In the genomic region with DNA sequence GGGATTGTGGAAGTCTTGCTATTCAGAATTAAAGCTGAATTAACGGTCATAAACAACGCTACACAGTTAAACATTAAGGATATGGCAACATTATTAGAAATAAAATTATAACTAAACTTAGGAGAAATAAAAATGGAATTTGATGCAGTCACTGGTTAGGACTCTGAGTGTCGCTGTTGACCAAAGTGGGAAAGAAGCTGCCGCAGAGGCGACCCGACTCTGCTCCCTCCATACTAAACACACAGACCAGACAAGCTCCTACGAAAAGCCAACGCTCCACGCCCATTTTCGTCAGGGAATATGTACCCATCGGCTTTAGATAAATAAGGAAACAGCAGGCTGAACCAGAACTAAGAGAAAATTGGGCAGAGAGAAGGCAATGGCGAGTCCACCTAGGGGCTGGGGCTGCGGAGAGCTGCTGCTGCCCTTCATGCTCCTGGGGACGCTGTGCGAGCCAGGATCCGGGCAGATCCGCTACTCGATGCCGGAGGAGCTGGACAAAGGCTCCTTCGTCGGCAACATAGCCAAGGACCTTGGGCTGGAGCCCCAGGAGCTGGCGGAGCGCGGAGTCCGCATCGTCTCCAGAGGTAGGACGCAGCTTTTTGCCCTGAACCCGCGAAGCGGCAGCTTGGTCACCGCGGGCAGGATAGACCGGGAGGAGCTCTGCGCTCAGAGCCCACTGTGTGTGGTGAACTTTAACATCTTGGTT, we compare ENCODE assay signal across 13 cellular contexts. TPM values are rescaled to one million over a fixed set of nuclear protein-coding genes. Genes with fewer than 3 reads are reported as not detected.
DNase-seq lines count a peak whose midpoint lies in the region; ATAC-seq and TF ChIP-seq lines count a peak whose summit lies in the region.
"Had no signal": no experiment of that assay in that cellular context is flagged by ENCODE, and none has a peak within 500 bp of the region (broad histone marks: within the 10 kb centered on the region; RNA-seq: fewer than 3 reads in every experiment).

Gene PCDHGA5, plus strand, starts transcription at position 211 of the 709 bp plus-strand sequence. Its CDS starts 169 bp downstream, at position 380.

- H3K4me1 ChIP-seq in muscle layer of colon (ENCODE audit: insufficient read depth, low read length) (no peaks in the 10 kb centered on the region), mucosa of descending colon (ENCODE audit: low read depth) (no peaks in the 10 kb centered on the region)
- H3K4me1 ChIP-seq: sigmoid colon had no signal

- H3K36me3 ChIP-seq in muscle layer of colon (ENCODE audit: insufficient read depth, low read length), result no peaks in the 10 kb centered on the region
- no peaks in the 10 kb centered on the region for H3K36me3 ChIP-seq in mucosa of descending colon (ENCODE audit: low read depth)
- H3K36me3 ChIP-seq: sigmoid colon had no signal

- no peak within 1 kb of the TSS for H3K27ac ChIP-seq in muscle layer of colon (ENCODE audit: low read depth, low read length)
- H3K27ac ChIP-seq in substantia nigra (ENCODE audit: low read depth, low read length, poor library complexity, severe bottlenecking), result no peak within 1 kb of the TSS
- H3K27ac ChIP-seq: sigmoid colon had no signal

- in situ Hi-C loops in G401 (cut with HindIII; ENCODE audit: low sequenced_read_pairs), result no loop called here

- H3K4me3 ChIP-seq in AG04449 (ENCODE audit: low read depth, low read length) (peak within 1 kb of the TSS; percentile 44), muscle layer of colon (ENCODE audit: low read depth in 1 of 2, low read length in 2 of 2) (peak within 1 kb of the TSS; percentile 26 to 44), mucosa of descending colon (no peak within 1 kb of the TSS)

- no peaks in the 10 kb centered on the region for H3K27me3 ChIP-seq in muscle layer of colon (ENCODE audit: control insufficient read depth in 1 of 2, insufficient read depth in 2 of 2, low read length in 2 of 2)

- H3K9ac ChIP-seq in muscle layer of colon (ENCODE audit: low read length), result no peak within 1 kb of the TSS

- intact Hi-C loops in mucosa of descending colon (cut with DNase I, micrococcal nuclease), result no loop called here

- CTCF ChIA-PET in AG04449 (lab: Yijun Ruan, JAX), result interaction anchor here (0.6 to 3.5 kb wide), 20 partner anchors 9 to 228 kb away, joined by 3 to 27 read pairs (median 4); partner anchors contain the start of genes PCDHGA1, PCDHGA10, PCDHGA12 and PCDHGA3

- POLR2A ChIA-PET in AG04449 (lab: Yijun Ruan, JAX), result interaction anchor here (0.6 kb wide), 1 partner anchor 157 kb away, joined by 3 read pairs; no protein-coding TSS in a partner anchor

- DNase-seq in AG04449 (ENCODE audit: low read depth, low spot score) (no peak), G401 (ENCODE audit: low spot score) (peak; percentile 25), cerebellar cortex (ENCODE audit: low spot score) (peak; percentile 2), substantia nigra (lab: John Stamatoyannopoulos, UW) (no peak), RKO (ENCODE audit: low spot score) (no peak), mucosa of descending colon (no peak)
- DNase-seq in stimulated activated CD4-positive, alpha-beta T cell treated with anti-CD3 and anti-CD28 coated beads, Interleukin-4, amount 100 ng/mL, for 1 hour, result no peak
- DNase-seq: activated CD4-positive, CD25-positive, alpha-beta regulatory T cell treated with anti-CD3 and anti-CD28 coated beads, Interleukin-2, amount 50 U/mL, for 72 hours; activated gamma-delta T cell; NCI-H146; sigmoid colon had no signal

- TF ChIP-seq CTCF in AG04449 (IDR thresholded peaks at IDR 0.05; ENCODE audit: insufficient read depth, low read length, missing control alignments), result no peak
- TF ChIP-seq CTCF in mucosa of descending colon (IDR thresholded peaks at IDR 0.05), result no peak

- no peak for ATAC-seq in mucosa of descending colon
- ATAC-seq: HepG2 had no signal

- H3K9me3 ChIP-seq in muscle layer of colon (ENCODE audit: low read length) (peaks cover 58% of the 10 kb centered on the region), mucosa of descending colon (peaks cover 72% of the 10 kb centered on the region)

RNA-seq across cellular contexts. Expression of gene PCDHGA5, which starts in this region (rescaled TPM):
- 0.24 TPM in 1 of 2 replicates, not detected in the other for total RNA-seq in G401 (2014; rRNA removed; shearing (Covaris generic))
- 1 to 10 TPM; 1.2 to 4.2 (median 1.2) TPM for total RNA-seq in mucosa of descending colon

Comparison
In these comparisons a context has a peak if more than half of its experiments do, and no peak if none do; other contexts are left out.
1. Peak in DNase-seq in G401; RNA of the gene not detected or under 1 TPM.